ENCODE assay signal across 10 cellular contexts in the genomic region with DNA sequence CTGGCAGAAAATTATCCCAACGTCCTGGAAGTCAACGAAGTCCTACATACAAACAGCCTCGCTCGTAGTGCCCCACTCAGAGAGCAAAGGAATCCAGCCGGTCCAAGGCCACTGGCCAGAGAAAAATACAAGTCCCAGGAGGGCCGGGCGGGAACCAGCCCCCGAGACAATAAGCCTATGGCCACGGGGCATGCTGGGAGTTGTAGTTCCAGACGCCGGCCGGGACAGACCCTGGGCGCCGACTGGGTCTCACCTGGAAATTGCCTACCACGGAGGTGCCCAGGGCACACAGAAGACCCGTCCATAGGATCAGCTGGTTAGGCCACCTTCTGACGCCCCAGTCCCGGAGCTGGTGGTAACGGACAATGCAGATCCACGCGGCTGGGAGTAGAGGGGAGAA. TPM values are rescaled to one million over a fixed set of nuclear protein-coding genes. Genes with fewer than 3 reads are reported as not detected.
DNase-seq lines count a peak whose midpoint lies in the region; ATAC-seq and TF ChIP-seq lines count a peak whose summit lies in the region.
"Had no signal": no experiment of that assay in that cellular context is flagged by ENCODE, and none has a peak within 500 bp of the region (broad histone marks: within the 10 kb centered on the region; RNA-seq: fewer than 3 reads in every experiment).

No MANE protein-coding gene starts in this region.

- peak; percentile 26 to 42 for ATAC-seq in lower lobe of right lung

- peaks cover 3% of the 10 kb centered on the region for H3K9me3 Mint-ChIP-seq in chondrocyte (ENCODE audit: low read depth)

- WGBS in HUES64 = 15% methylated on average over 21 of the region's 21 CpGs
- WGBS in stomach, 5 donors = 16 to 26% (median 20%) methylated on average over 12 to 21 of the region's 21 CpGs

- peaks cover 8% of the 10 kb centered on the region for H3K27me3 Mint-ChIP-seq in chondrocyte (ENCODE audit: low read depth)

- H3K27me3 ChIP-seq in BE2C = no peaks in the 10 kb centered on the region
- H3K27me3 ChIP-seq in HUES64 (ENCODE audit: insufficient read depth, low read length) = no peaks in the 10 kb centered on the region
- peaks cover 5% of the 10 kb centered on the region for H3K27me3 ChIP-seq in lower lobe of right lung (ENCODE audit: low read depth)
- peaks cover 0 to 28% (median 3%) of the 10 kb centered on the region in 3 donors for H3K27me3 ChIP-seq in stomach

- no peaks in the 10 kb centered on the region; the same call in 1 of the 2 replicates for H3K4me1 ChIP-seq in BE2C
- H3K4me1 ChIP-seq in HUES64 (ENCODE audit: insufficient read depth, low read length) = peaks cover 7% of the 10 kb centered on the region
- H3K4me1 ChIP-seq in lower lobe of right lung = no peaks in the 10 kb centered on the region
- peaks cover 0 to 11% (median 0%) of the 10 kb centered on the region in 4 donors for H3K4me1 ChIP-seq in stomach

- H3K36me3 Mint-ChIP-seq in chondrocyte (ENCODE audit: low read depth) = no peaks in the 10 kb centered on the region

- peak overlapping the region; percentile 67 for H3K4me3 Mint-ChIP-seq in chondrocyte (ENCODE audit: unreplicated experiment)

- intact Hi-C loops in lower lobe of right lung (cut with DNase I) = no loop called here
- intact Hi-C loops in stomach (cut with DNase I; ENCODE audit: low total_unique reads) = no loop called here

- TF ChIP-seq POLR2A in stomach (IDR thresholded peaks at IDR 0.05) = no peak

- DNase-seq in BE2C (peak; percentile 76), chondrocyte (ENCODE audit: low spot score) (no peak), lower lobe of right lung (no peak), stomach (no peak), kidney tubule cell (ENCODE audit: low spot score) (no peak), HPDE6-E6E7 (ENCODE audit: extremely low spot score) (no peak)
- no peak for DNase-seq in stimulated activated CD4-positive, alpha-beta T cell treated with anti-CD3 and anti-CD28 coated beads, Interleukin-2, amount 100 ng/mL, for 48 hours
- DNase-seq: activated gamma-delta T cell, DND-41 had no signal

- no peak overlapping the region for H3K27ac Mint-ChIP-seq in chondrocyte (ENCODE audit: unreplicated experiment)

- H3K27ac ChIP-seq in HUES64 (ENCODE audit: low read depth, low read length) (no peak overlapping the region), lower lobe of right lung (no peak overlapping the region), stomach (no peak overlapping the region)

- H3K4me1 Mint-ChIP-seq in chondrocyte (ENCODE audit: low read depth) = peaks cover 4% of the 10 kb centered on the region

- no peak overlapping the region for H3K4me3 ChIP-seq in BE2C (ENCODE audit: low read depth, low read length)
- H3K4me3 ChIP-seq in HUES64 (ENCODE audit: low read length) = peak overlapping the region; percentile 56
- H3K4me3 ChIP-seq in lower lobe of right lung = no peak overlapping the region
- no peak overlapping the region for H3K4me3 ChIP-seq in stomach

- TF ChIP-seq CTCF in BE2C (IDR thresholded peaks at IDR 0.05; ENCODE audit: low read depth, low read length) (no peak), chondrocyte (IDR thresholded peaks at IDR 0.05) (no peak), lower lobe of right lung (IDR thresholded peaks at IDR 0.05) (no peak), stomach (IDR thresholded peaks at IDR 0.05) (no peak)

- no peak for TF ChIP-seq EP300 in stomach (IDR thresholded peaks at IDR 0.05)

- peak overlapping the region; percentile 50 for H3K9ac ChIP-seq in HUES64 (ENCODE audit: low read depth, low read length)

- H3K9me3 ChIP-seq in BE2C (no peaks in the 10 kb centered on the region), HUES64 (ENCODE audit: insufficient read depth, low read depth, low read length) (no peaks in the 10 kb centered on the region), lower lobe of right lung (no peaks in the 10 kb centered on the region), stomach (no peaks in the 10 kb centered on the region)

- H3K36me3 ChIP-seq in BE2C (no peaks in the 10 kb centered on the region), HUES64 (ENCODE audit: insufficient read depth, low read length) (no peaks in the 10 kb centered on the region), lower lobe of right lung (no peaks in the 10 kb centered on the region), stomach (no peaks in the 10 kb centered on the region)

RNA-seq across cellular contexts. Expression of a gene that starts 5.4 kb away (rescaled TPM):
- polyA plus RNA-seq in BE2C (2012; ENCODE audit: insufficient read depth, insufficient read length, low read depth) = not detected
- polyA plus RNA-seq in HUES64 (2013, experiment 1 of 2) = not detected
- not detected for polyA plus RNA-seq in HUES64 (2013, experiment 2 of 2)
- not detected in 3 replicates for total RNA-seq in chondrocyte
- 45.5 TPM for total RNA-seq in lower lobe of right lung
- 10 to 100 TPM in 1 of 5 donors, 1 to 10 TPM in 2, not detected in 2; 1.3 to 15.8 (median 3.3) TPM for total RNA-seq in stomach
- under 1 TPM; 0.18 to 0.92 (median 0.87) TPM for polyA plus RNA-seq in stomach

RNA-seq across cellular contexts. Expression of a gene that starts 19.9 kb away (rescaled TPM):
- polyA plus RNA-seq in BE2C (2012; ENCODE audit: insufficient read depth, insufficient read length, low read depth) = 24.8 TPM
- 13.4 TPM for polyA plus RNA-seq in HUES64 (2013, experiment 1 of 2)
- 15.2 TPM for polyA plus RNA-seq in HUES64 (2013, experiment 2 of 2)
- 9.5 to 14.6 TPM (median 9.7 TPM) in 3 replicates for total RNA-seq in chondrocyte
- total RNA-seq in lower lobe of right lung = 14.7 TPM
- total RNA-seq in stomach = 100 to 1,000 TPM in 2 of 5 donors, 10 to 100 TPM in 2, 1 to 10 TPM in 1; 4.1 to 122 (median 27.7) TPM
- 1 to 10 TPM; 2.7 to 7.4 (median 5.5) TPM for polyA plus RNA-seq in stomach

RNA-seq across cellular contexts. Expression of a gene that starts 34.7 kb away (rescaled TPM):
- polyA plus RNA-seq in BE2C (2012; ENCODE audit: insufficient read depth, insufficient read length, low read depth) = not detected
- polyA plus RNA-seq in HUES64 (2013, experiment 1 of 2) = 0.90 TPM
- 1.4 TPM for polyA plus RNA-seq in HUES64 (2013, experiment 2 of 2)
- total RNA-seq in chondrocyte (0.17 to 0.23 TPM in 2 of 3 replicates, not detected in the other), lower lobe of right lung (not detected), stomach (10 to 100 TPM in 1 of 5 donors, not detected in 4; 18.2 TPM)
- under 1 TPM in 2 of 3 donors, not detected in 1; 0.19 to 0.93 TPM for polyA plus RNA-seq in stomach

RNA-seq across cellular contexts. Expression of a gene that starts 36.0 kb away (rescaled TPM):
- polyA plus RNA-seq in BE2C (2012; ENCODE audit: insufficient read depth, insufficient read length, low read depth) = 51.3 TPM
- polyA plus RNA-seq in HUES64 (2013, experiment 1 of 2) = 14.7 TPM
- polyA plus RNA-seq in HUES64 (2013, experiment 2 of 2) = 16.0 TPM
- 14.0 to 15.9 TPM (median 15.3 TPM) in 3 replicates for total RNA-seq in chondrocyte
- 1.0 TPM for total RNA-seq in lower lobe of right lung
- 10 to 100 TPM in 2 of 5 donors, 1 to 10 TPM in 1, not detected in 2; 5.7 to 67.7 (median 45.1) TPM for total RNA-seq in stomach
- polyA plus RNA-seq in stomach = 1 to 10 TPM; 1.5 to 5.0 (median 2.4) TPM

RNA-seq across cellular contexts. Expression of a gene that starts 39.9 kb away (rescaled TPM):
- polyA plus RNA-seq in BE2C (2012; ENCODE audit: insufficient read depth, insufficient read length, low read depth) = 132 TPM
- 52.6 TPM for polyA plus RNA-seq in HUES64 (2013, experiment 1 of 2)
- polyA plus RNA-seq in HUES64 (2013, experiment 2 of 2) = 53.6 TPM
- total RNA-seq in chondrocyte (22.7 to 30.3 TPM (median 24.2 TPM) in 3 replicates), lower lobe of right lung (23.9 TPM), stomach (10 to 100 TPM in 3 of 5 donors, 1 to 10 TPM in 2; 5.3 to 69.2 (median 14.9) TPM)
- polyA plus RNA-seq in stomach = 10 to 100 TPM; 27.5 to 40.2 (median 32.6) TPM
